In genomic region chr9:127918201-127919107, GRCh38 we compare ENCODE assay signal across 8 cellular contexts. TPM values are rescaled to one million over a fixed set of nuclear protein-coding genes. Genes with fewer than 3 reads are reported as not detected.
DNase-seq lines count a peak whose midpoint lies in the region; ATAC-seq and TF ChIP-seq lines count a peak whose summit lies in the region.

No MANE protein-coding gene starts in this region.

- H3K9me2 ChIP-seq in hepatocyte (replicated peaks; ENCODE audit: insufficient read depth): no peaks in the 10 kb centered on the region

- no peak overlapping the region for H2AFZ ChIP-seq in hepatocyte

- no peaks in the 10 kb centered on the region for H3K36me3 Mint-ChIP-seq in activated T-cell treated with anti-CD3 and anti-CD28 coated beads, Interleukin-2, amount 50 U/mL, for 72 hours (ENCODE audit: insufficient read depth in 2 of 2)
- peaks cover 19% of the 10 kb centered on the region for H3K36me3 Mint-ChIP-seq in activated B cell treated with CpG ODN at 0.5 μM for 24 hours (ENCODE audit: low read depth)

- TF ChIP-seq POLR2A in upper lobe of left lung (IDR thresholded peaks at IDR 0.05): no peak

- no peak overlapping the region for H3K27ac Mint-ChIP-seq in activated T-cell treated with anti-CD3 and anti-CD28 coated beads, Interleukin-2, amount 50 U/mL, for 72 hours
- H3K27ac Mint-ChIP-seq in activated B cell treated with CpG ODN at 0.5 μM for 24 hours: peak overlapping the region; percentile 95

- H3K36me3 ChIP-seq in upper lobe of left lung: peaks cover 0 to 6% (median 0%) of the 10 kb centered on the region in 4 donors
- H3K36me3 ChIP-seq in hepatocyte (replicated peaks; ENCODE audit: insufficient read depth, low read depth): no peaks in the 10 kb centered on the region

- H3K4me1 ChIP-seq in upper lobe of left lung (peaks cover 55 to 73% (median 62%) of the 10 kb centered on the region in 4 donors), hepatocyte (ENCODE audit: insufficient read depth) (peaks cover 12% of the 10 kb centered on the region)

- H3K27me3 ChIP-seq in upper lobe of left lung (no peaks in the 10 kb centered on the region), hepatocyte (peaks cover 2% of the 10 kb centered on the region)

- H3K27me3 Mint-ChIP-seq in activated T-cell treated with anti-CD3 and anti-CD28 coated beads, Interleukin-2, amount 50 U/mL, for 72 hours (ENCODE audit: low read depth): peaks cover 5% of the 10 kb centered on the region
- H3K27me3 Mint-ChIP-seq in activated B cell treated with CpG ODN at 0.5 μM for 24 hours: no peaks in the 10 kb centered on the region

- DNase-seq in activated T-cell treated with anti-CD3 and anti-CD28 coated beads, Interleukin-2, amount 50 U/mL, for 72 hours: no peak
- no peak for DNase-seq in activated T-cell treated with anti-CD3 and anti-CD28 coated beads, Interleukin-2, amount 50 U/mL, for 48 hours
- no peak for DNase-seq in activated B cell treated with CpG ODN at 0.5 μM for 24 hours
- DNase-seq in iPS-NIHi11 (ENCODE audit: low spot score): peak; percentile 41
- no peak for DNase-seq in upper lobe of left lung
- DNase-seq in hepatocyte (ENCODE audit: low spot score): no peak

- WGBS in upper lobe of left lung, 2 donors: 86 to 91% methylated on average over 7 to 8 of the region's 8 CpGs
- 86% methylated on average over 8 of the region's 8 CpGs for WGBS in hepatocyte (ENCODE audit: low lambda C conversion rate, missing lambda C conversion rate)

- peak overlapping the region; percentile 32 to 54 for H3K4me3 Mint-ChIP-seq in activated T-cell treated with anti-CD3 and anti-CD28 coated beads, Interleukin-2, amount 50 U/mL, for 72 hours
- H3K4me3 Mint-ChIP-seq in activated B cell treated with CpG ODN at 0.5 μM for 24 hours: peak overlapping the region; percentile 85

- H3K27ac ChIP-seq in upper lobe of left lung (peak overlapping the region; percentile 31 to 78 (median 66)), hepatocyte (no peak overlapping the region)

- H4K20me1 ChIP-seq in hepatocyte (ENCODE audit: insufficient read depth, poor library complexity, severe bottlenecking): no peaks in the 10 kb centered on the region

- intact Hi-C loops in activated B cell treated with CpG ODN at 0.5 μM for 24 hours (cut with micrococcal nuclease): no loop called here

- CTCF ChIA-PET in activated B cell treated with CpG ODN at 0.5 μM for 24 hours (lab: Charles Lee): interaction anchor here (0.9 to 3.8 kb wide), 6 partner anchors 12 to 333 kb away, joined by 3 to 21 read pairs (median 6); partner anchors contain the start of gene TOR2A

- no peaks in the 10 kb centered on the region for H3K9me3 ChIP-seq in upper lobe of left lung
- no peaks in the 10 kb centered on the region for H3K9me3 ChIP-seq in hepatocyte (ENCODE audit: low read depth)

- no peak for TF ChIP-seq EP300 in upper lobe of left lung (IDR thresholded peaks at IDR 0.05)

- H3K9me3 Mint-ChIP-seq in activated T-cell treated with anti-CD3 and anti-CD28 coated beads, Interleukin-2, amount 50 U/mL, for 72 hours: no peaks in the 10 kb centered on the region
- no peaks in the 10 kb centered on the region for H3K9me3 Mint-ChIP-seq in activated B cell treated with CpG ODN at 0.5 μM for 24 hours

- no peak overlapping the region for H3K4me2 ChIP-seq in hepatocyte

- H3K4me3 ChIP-seq in upper lobe of left lung (no peak overlapping the region), hepatocyte (no peak overlapping the region)

- ATAC-seq in activated T-cell treated with anti-CD3 and anti-CD28 coated beads, Interleukin-2, amount 50 U/mL, for 72 hours (replicated peaks in 1 of 2): no peak
- no peak for ATAC-seq in activated B cell treated with CpG ODN at 0.5 μM for 24 hours (ENCODE audit: low read depth)
- ATAC-seq in upper lobe of left lung (ENCODE audit: low FRiP score in 2 of 2): peak in 1 of 2 donors; percentile 4
- no peak for ATAC-seq in GM21529 (IDR thresholded peaks at IDR 0.05; ENCODE audit: unreplicated experiment)
- no peak for ATAC-seq in HG03135 (IDR thresholded peaks at IDR 0.05; ENCODE audit: unreplicated experiment)

- peaks cover 72% of the 10 kb centered on the region for H3K4me1 Mint-ChIP-seq in activated T-cell treated with anti-CD3 and anti-CD28 coated beads, Interleukin-2, amount 50 U/mL, for 72 hours (ENCODE audit: low read depth)
- peaks cover 64% of the 10 kb centered on the region for H3K4me1 Mint-ChIP-seq in activated B cell treated with CpG ODN at 0.5 μM for 24 hours

- TF ChIP-seq CTCF in activated B cell treated with CpG ODN at 0.5 μM for 24 hours (IDR thresholded peaks at IDR 0.05): no peak
- TF ChIP-seq CTCF in upper lobe of left lung (IDR thresholded peaks at IDR 0.05): peak in 1 of 6 experiments; percentile 7
- TF ChIP-seq CTCF in hepatocyte (IDR thresholded peaks at IDR 0.05; ENCODE audit: poor library complexity): no peak

- H3K79me2 ChIP-seq in hepatocyte: no peaks in the 10 kb centered on the region

- POLR2A ChIA-PET in activated B cell treated with CpG ODN at 0.5 μM for 24 hours (lab: Charles Lee): interaction anchor here (0.5 to 12.0 kb wide), 13 partner anchors 16 to 467 kb away, joined by 3 to 457 read pairs (median 6); partner anchors contain the start of genes CDK9, FPGS, GOLGA2 and LRSAM1

RNA-seq across cellular contexts. Expression of gene ST6GALNAC4, which starts 1.6 kb away (rescaled TPM):
- 10 to 100 TPM; 28.1 to 30.5 TPM for total RNA-seq in activated T-cell treated with anti-CD3 and anti-CD28 coated beads, Interleukin-2, amount 50 U/mL, for 72 hours
- total RNA-seq in activated B cell treated with CpG ODN at 0.5 μM for 24 hours: 71.3 and 85.4 TPM in 2 replicates
- 100 to 1,000 TPM in 1 of 6 donors, 10 to 100 TPM in 5; 41.3 to 105 (median 56.2) TPM for total RNA-seq in upper lobe of left lung
- total RNA-seq in hepatocyte: 13.2 and 14.6 TPM in 2 replicates
- polyA plus RNA-seq in hepatocyte: 14.3 and 15.2 TPM in 2 replicates

RNA-seq across cellular contexts. Expression of gene PIP5KL1, which starts 12.1 kb away (rescaled TPM):
- total RNA-seq in activated T-cell treated with anti-CD3 and anti-CD28 coated beads, Interleukin-2, amount 50 U/mL, for 72 hours: 1 to 10 TPM; 4.4 to 6.4 TPM
- total RNA-seq in activated B cell treated with CpG ODN at 0.5 μM for 24 hours: 1.7 and 1.8 TPM in 2 replicates
- total RNA-seq in upper lobe of left lung: 10 to 100 TPM in 3 of 6 donors, 1 to 10 TPM in 3; 4.1 to 38.8 (median 10.0) TPM
- 1.6 and 3.7 TPM in 2 replicates for total RNA-seq in hepatocyte
- 1.4 and 2.5 TPM in 2 replicates for polyA plus RNA-seq in hepatocyte

RNA-seq across cellular contexts. Expression of gene ST6GALNAC6, which starts 19.1 kb away (rescaled TPM):
- total RNA-seq in activated T-cell treated with anti-CD3 and anti-CD28 coated beads, Interleukin-2, amount 50 U/mL, for 72 hours: 10 to 100 TPM; 74.4 to 75.6 TPM
- total RNA-seq in activated B cell treated with CpG ODN at 0.5 μM for 24 hours (39.9 and 47.5 TPM in 2 replicates), upper lobe of left lung (100 to 1,000 TPM in 1 of 6 donors, 10 to 100 TPM in 5; 67.3 to 117 (median 85.2) TPM), hepatocyte (31.8 and 37.3 TPM in 2 replicates)
- polyA plus RNA-seq in hepatocyte: 47.7 and 61.2 TPM in 2 replicates

RNA-seq across cellular contexts. Expression of gene DPM2, which starts 19.2 kb away (rescaled TPM):
- 10 to 100 TPM; 44.2 to 51.1 TPM for total RNA-seq in activated T-cell treated with anti-CD3 and anti-CD28 coated beads, Interleukin-2, amount 50 U/mL, for 72 hours
- 41.4 and 50.6 TPM in 2 replicates for total RNA-seq in activated B cell treated with CpG ODN at 0.5 μM for 24 hours
- total RNA-seq in upper lobe of left lung: 10 to 100 TPM; 20.1 to 40.7 (median 25.6) TPM
- 19.2 and 22.4 TPM in 2 replicates for total RNA-seq in hepatocyte
- polyA plus RNA-seq in hepatocyte: 57.1 and 61.9 TPM in 2 replicates

RNA-seq across cellular contexts. Expression of gene AK1, which starts 41.0 kb away (rescaled TPM):
- total RNA-seq in activated T-cell treated with anti-CD3 and anti-CD28 coated beads, Interleukin-2, amount 50 U/mL, for 72 hours: 10 to 100 TPM; 37.7 to 41.9 TPM
- total RNA-seq in activated B cell treated with CpG ODN at 0.5 μM for 24 hours (6.9 and 8.1 TPM in 2 replicates), upper lobe of left lung (100 to 1,000 TPM; 106 to 239 (median 161) TPM), hepatocyte (28.3 and 39.8 TPM in 2 replicates)
- 85.9 and 91.3 TPM in 2 replicates for polyA plus RNA-seq in hepatocyte
